ENCODE assay signal across 43 cellular contexts in genomic region chr1:17777818-17778217, GRCh38. TPM values are rescaled to one million over a fixed set of nuclear protein-coding genes. Genes with fewer than 3 reads are reported as not detected.
"Had no signal": no experiment of that assay in that cellular context is flagged by ENCODE, and none has a peak within 500 bp of the region (broad histone marks: within the 10 kb centered on the region; RNA-seq: fewer than 3 reads in every experiment).

No MANE protein-coding gene starts in this region.

- H3K4me3 Mint-ChIP-seq: activated naive CD4-positive, alpha-beta T cell treated with anti-CD3 and anti-CD28 coated beads for 36 hours; activated naive CD4-positive, alpha-beta T cell treated with anti-CD3 and anti-CD28 coated beads, Interleukin-2, amount 10 ng/mL, durations not matched to agents 7 days and 5 days; activated naive CD4-positive, alpha-beta T cell treated with anti-CD3 and anti-CD28 coated beads, Interleukin-2, amount 50 U/mL, for 24 hours; activated naive CD8-positive, alpha-beta T cell; activated naive CD8-positive, alpha-beta T cell treated with anti-CD3 and anti-CD28 coated beads for 36 hours; activated naive CD8-positive, alpha-beta T cell treated with anti-CD3 and anti-CD28 coated beads, Interleukin-2, amount 10 ng/mL, durations not matched to agents 7 days and 5 days; activated naive CD8-positive, alpha-beta T cell treated with anti-CD3 and anti-CD28 coated beads, Interleukin-2, amount 50 U/mL, for 24 hours; activated T-cell treated with anti-CD3 and anti-CD28 coated beads, Interleukin-2, amount 50 U/mL, for 24 hours; activated T-cell treated with anti-CD3 and anti-CD28 coated beads, Interleukin-2, amount 50 U/mL, for 4 hours; activated T-cell treated with anti-CD3 and anti-CD28 coated beads, Interleukin-2, amount 50 U/mL, for 72 hours; activated T-helper 1 cell treated with anti-CD3 and anti-CD28 coated beads, Interleukin-12 subunit alpha, Interleukin-12 subunit beta, Interleukin-2, Interleukin-4 antibody, amounts not matched to agents 30 ng/mL and 10 ng/mL and 1 ng/mL, durations not matched to agents 14 hours and 24 hours and 36 hours; activated T-helper 17 cell treated with anti-CD3 and anti-CD28 coated beads, Interleukin-2, amount 50 U/mL, for 72 hours; brain; central memory CD8-positive, alpha-beta T cell had no signal

- H3K36me3 Mint-ChIP-seq: activated naive CD4-positive, alpha-beta T cell treated with anti-CD3 and anti-CD28 coated beads, Interleukin-2, amount 10 ng/mL, durations not matched to agents 7 days and 5 days; activated naive CD4-positive, alpha-beta T cell treated with anti-CD3 and anti-CD28 coated beads, Interleukin-2, amount 50 U/mL, for 24 hours; activated naive CD4-positive, alpha-beta T cell treated with anti-CD3 and anti-CD28 coated beads, Interleukin-2, amount 50 U/mL, for 72 hours; activated naive CD8-positive, alpha-beta T cell; activated naive CD8-positive, alpha-beta T cell treated with anti-CD3 and anti-CD28 coated beads for 36 hours; activated naive CD8-positive, alpha-beta T cell treated with anti-CD3 and anti-CD28 coated beads, Interleukin-2, amount 10 ng/mL, durations not matched to agents 7 days and 5 days; brain had no signal

- H3K27me3 Mint-ChIP-seq: activated naive CD4-positive, alpha-beta T cell treated with anti-CD3 and anti-CD28 coated beads, Interleukin-2, amount 10 ng/mL, durations not matched to agents 7 days and 5 days; activated T-cell treated with anti-CD3 and anti-CD28 coated beads, Interleukin-2, amount 50 U/mL, for 24 hours had no signal

- H3K9me3 Mint-ChIP-seq: activated naive CD4-positive, alpha-beta T cell treated with anti-CD3 and anti-CD28 coated beads for 36 hours; activated naive CD4-positive, alpha-beta T cell treated with anti-CD3 and anti-CD28 coated beads, Interleukin-2, amount 10 ng/mL, durations not matched to agents 7 days and 5 days; activated naive CD4-positive, alpha-beta T cell treated with anti-CD3 and anti-CD28 coated beads, Interleukin-2, amount 50 U/mL, for 24 hours; activated naive CD4-positive, alpha-beta T cell treated with anti-CD3 and anti-CD28 coated beads, Interleukin-2, amount 50 U/mL, for 72 hours; activated naive CD8-positive, alpha-beta T cell treated with anti-CD3 and anti-CD28 coated beads for 36 hours; activated naive CD8-positive, alpha-beta T cell treated with anti-CD3 and anti-CD28 coated beads, Interleukin-2, amount 10 ng/mL, durations not matched to agents 7 days and 5 days; activated naive CD8-positive, alpha-beta T cell treated with anti-CD3 and anti-CD28 coated beads, Interleukin-2, amount 50 U/mL, for 24 hours; activated T-cell treated with anti-CD3 and anti-CD28 coated beads, Interleukin-2, amount 50 U/mL, for 4 hours; activated T-cell treated with anti-CD3 and anti-CD28 coated beads, Interleukin-2, amount 50 U/mL, for 72 hours; activated T-helper 1 cell treated with anti-CD3 and anti-CD28 coated beads, Interleukin-12 subunit alpha, Interleukin-12 subunit beta, Interleukin-2, Interleukin-4 antibody, amounts not matched to agents 30 ng/mL and 10 ng/mL and 1 ng/mL, durations not matched to agents 14 hours and 24 hours and 36 hours; activated T-helper 2 cell treated with anti-CD3 and anti-CD28 coated beads, Interferon-gamma antibody, Interleukin-2, Interleukin-4, amounts not matched to agents 10 μg/mL and 5 μg/mL and 100 μg/mL, durations not matched to agents 14 hours and 24 hours and 36 hours; central memory CD8-positive, alpha-beta T cell had no signal

- ATAC-seq: activated naive CD4-positive, alpha-beta T cell treated with anti-CD3 and anti-CD28 coated beads, Interleukin-2, amount 50 U/mL, for 72 hours; activated naive CD8-positive, alpha-beta T cell treated with anti-CD3 and anti-CD28 coated beads, Interleukin-2, amount 50 U/mL, for 24 hours; activated T-cell treated with anti-CD3 and anti-CD28 coated beads, Interleukin-2, amount 50 U/mL, for 4 hours; activated T-cell treated with anti-CD3 and anti-CD28 coated beads, Interleukin-2, amount 50 U/mL, for 72 hours; activated T-helper 17 cell treated with anti-CD3 and anti-CD28 coated beads, Interleukin-2, amount 50 U/mL, for 72 hours; body of pancreas had no signal

- DNase-seq: activated effector memory CD4-positive, alpha-beta T cell treated with anti-CD3 and anti-CD28 coated beads, Interleukin-2, amount 50 U/mL, for 16 hours; activated effector memory CD4-positive, alpha-beta T cell treated with Interleukin-2 at 50 U/mL for 16 hours; activated gamma-delta T cell; activated gamma-delta T cell treated with Interleukin-2 at 50 U/mL for 16 hours; activated naive CD4-positive, alpha-beta T cell; activated naive CD4-positive, alpha-beta T cell treated with anti-CD3 and anti-CD28 coated beads for 36 hours; activated naive CD4-positive, alpha-beta T cell treated with anti-CD3 and anti-CD28 coated beads, Interleukin-2, amount 10 ng/mL, durations not matched to agents 7 days and 5 days; activated naive CD4-positive, alpha-beta T cell treated with anti-CD3 and anti-CD28 coated beads, Interleukin-2, amount 50 U/mL, for 16 hours; activated naive CD4-positive, alpha-beta T cell treated with Interleukin-2 at 50 U/mL for 16 hours; activated naive CD8-positive, alpha-beta T cell treated with anti-CD3 and anti-CD28 coated beads for 36 hours; activated naive CD8-positive, alpha-beta T cell treated with anti-CD3 and anti-CD28 coated beads, Interleukin-2, amount 10 ng/mL, durations not matched to agents 7 days and 5 days; activated naive CD8-positive, alpha-beta T cell treated with anti-CD3 and anti-CD28 coated beads, Interleukin-2, amount 50 U/mL, for 24 hours; activated T-cell treated with anti-CD3 and anti-CD28 coated beads, Interleukin-2, amount 50 U/mL, for 1 hour; activated T-cell treated with anti-CD3 and anti-CD28 coated beads, Interleukin-2, amount 50 U/mL, for 24 hours; activated T-cell treated with anti-CD3 and anti-CD28 coated beads, Interleukin-2, amount 50 U/mL, for 4 hours; activated T-cell treated with anti-CD3 and anti-CD28 coated beads, Interleukin-2, amount 50 U/mL, for 48 hours; activated T-cell treated with anti-CD3 and anti-CD28 coated beads, Interleukin-2, amount 50 U/mL, for 72 hours; adrenal gland; amniotic stem cell; amygdala; anterior cingulate cortex; aorta; brain microvascular endothelial cell; caudate nucleus; central memory CD4-positive, alpha-beta T cell; cerebellar nuclear complex had no signal

- H3K4me3 ChIP-seq: adrenal gland, ascending aorta, body of pancreas, breast epithelium, cardiac muscle cell had no signal

- H3K4me1 Mint-ChIP-seq: activated naive CD4-positive, alpha-beta T cell treated with anti-CD3 and anti-CD28 coated beads, Interleukin-2, amount 10 ng/mL, durations not matched to agents 7 days and 5 days; activated naive CD4-positive, alpha-beta T cell treated with anti-CD3 and anti-CD28 coated beads, Interleukin-2, amount 50 U/mL, for 24 hours; activated naive CD8-positive, alpha-beta T cell treated with anti-CD3 and anti-CD28 coated beads for 36 hours; activated naive CD8-positive, alpha-beta T cell treated with anti-CD3 and anti-CD28 coated beads, Interleukin-2, amount 10 ng/mL, durations not matched to agents 7 days and 5 days; activated naive CD8-positive, alpha-beta T cell treated with anti-CD3 and anti-CD28 coated beads, Interleukin-2, amount 50 U/mL, for 24 hours; activated T-helper 17 cell treated with anti-CD3 and anti-CD28 coated beads, Interleukin-2, amount 50 U/mL, for 72 hours; central memory CD8-positive, alpha-beta T cell had no signal

- H3K27me3 ChIP-seq: adrenal gland, ascending aorta, body of pancreas, cardiac muscle cell had no signal

- H3K36me3 ChIP-seq: adrenal gland, ascending aorta, brain microvascular endothelial cell, breast epithelium, cardiac muscle cell had no signal

- H3K27ac ChIP-seq: adrenal gland, ascending aorta, body of pancreas, brain microvascular endothelial cell, breast epithelium, cardiac muscle cell had no signal

- H3K27ac Mint-ChIP-seq: activated naive CD4-positive, alpha-beta T cell treated with anti-CD3 and anti-CD28 coated beads for 36 hours; activated naive CD4-positive, alpha-beta T cell treated with anti-CD3 and anti-CD28 coated beads, Interleukin-2, amount 10 ng/mL, durations not matched to agents 7 days and 5 days; activated naive CD4-positive, alpha-beta T cell treated with anti-CD3 and anti-CD28 coated beads, Interleukin-2, amount 50 U/mL, for 24 hours; activated naive CD4-positive, alpha-beta T cell treated with anti-CD3 and anti-CD28 coated beads, Interleukin-2, amount 50 U/mL, for 72 hours; activated naive CD8-positive, alpha-beta T cell; activated naive CD8-positive, alpha-beta T cell treated with anti-CD3 and anti-CD28 coated beads for 36 hours; activated naive CD8-positive, alpha-beta T cell treated with anti-CD3 and anti-CD28 coated beads, Interleukin-2, amount 10 ng/mL, durations not matched to agents 7 days and 5 days; activated naive CD8-positive, alpha-beta T cell treated with anti-CD3 and anti-CD28 coated beads, Interleukin-2, amount 50 U/mL, for 24 hours; activated T-cell treated with anti-CD3 and anti-CD28 coated beads, Interleukin-2, amount 50 U/mL, for 24 hours; activated T-cell treated with anti-CD3 and anti-CD28 coated beads, Interleukin-2, amount 50 U/mL, for 72 hours; activated T-helper 1 cell treated with anti-CD3 and anti-CD28 coated beads, Interleukin-12 subunit alpha, Interleukin-12 subunit beta, Interleukin-2, Interleukin-4 antibody, amounts not matched to agents 30 ng/mL and 10 ng/mL and 1 ng/mL, durations not matched to agents 14 hours and 24 hours and 36 hours; activated T-helper 17 cell treated with anti-CD3 and anti-CD28 coated beads, Interleukin-2, amount 50 U/mL, for 72 hours; activated T-helper 2 cell treated with anti-CD3 and anti-CD28 coated beads, Interferon-gamma antibody, Interleukin-2, Interleukin-4, amounts not matched to agents 10 μg/mL and 5 μg/mL and 100 μg/mL, durations not matched to agents 14 hours and 24 hours and 36 hours had no signal

- H3K4me1 ChIP-seq: adrenal gland, ascending aorta, body of pancreas, breast epithelium had no signal

- H3K9me3 ChIP-seq: adrenal gland, ascending aorta, body of pancreas, breast epithelium had no signal

RNA-seq across cellular contexts. Expression of gene ACTL8, which starts 22.7 kb away (rescaled TPM):
- total RNA-seq: activated naive CD8-positive, alpha-beta T cell treated with anti-CD3 and anti-CD28 coated beads for 36 hours; activated naive CD8-positive, alpha-beta T cell treated with anti-CD3 and anti-CD28 coated beads, Interleukin-2, amount 10 ng/mL, durations not matched to agents 7 days and 5 days; activated T-cell treated with anti-CD3 and anti-CD28 coated beads, Interleukin-2, amount 50 U/mL, for 4 hours; activated T-cell treated with anti-CD3 and anti-CD28 coated beads, Interleukin-2, amount 50 U/mL, for 72 hours; activated T-helper 1 cell treated with anti-CD3 and anti-CD28 coated beads, Interleukin-12 subunit alpha, Interleukin-12 subunit beta, Interleukin-2, Interleukin-4 antibody, amounts not matched to agents 30 ng/mL and 10 ng/mL and 1 ng/mL, durations not matched to agents 14 hours and 24 hours and 36 hours; activated T-helper 2 cell treated with anti-CD3 and anti-CD28 coated beads, Interferon-gamma antibody, Interleukin-2, Interleukin-4, amounts not matched to agents 10 μg/mL and 5 μg/mL and 100 μg/mL, durations not matched to agents 14 hours and 24 hours and 36 hours; adrenal gland; aorta; ascending aorta; body of pancreas; breast epithelium; bronchial epithelial cell; cardiac muscle cell; cardiac septum; cerebellum; chondrocyte had no signal
- polyA plus RNA-seq: adipose tissue, adrenal gland, aorta, cardiac muscle cell had no signal
